In genomic region chr18:70332694-70333093, GRCh38 we compare ENCODE assay signal across 20 cellular contexts. TPM values are rescaled to one million over a fixed set of nuclear protein-coding genes. Genes with fewer than 3 reads are reported as not detected.
DNase-seq lines count a peak whose midpoint lies in the region; ATAC-seq, FAIRE-seq and TF ChIP-seq lines count a peak whose summit lies in the region.
"Had no signal": no experiment of that assay in that cellular context is flagged by ENCODE, and none has a peak within 500 bp of the region (broad histone marks: within the 10 kb centered on the region; RNA-seq: fewer than 3 reads in every experiment).

No MANE protein-coding gene starts in this region.

- CTCF ChIA-PET in A549 (lab: Yijun Ruan, JAX) = interaction anchor here (0.8 to 2.0 kb wide), 4 partner anchors 18 to 137 kb away, joined by 3 to 12 read pairs (median 4); no protein-coding TSS in a partner anchor
- CTCF ChIA-PET in HepG2 (lab: Yijun Ruan, JAX; ENCODE audit: low intra/inter-chr PET ratio, low total read pairs) = no interaction called here
- CTCF ChIA-PET in activated CD4-positive, alpha-beta T cell treated with anti-CD3 and anti-CD28 coated beads for 36 hours (lab: Charles Lee) = no interaction called here

- no peak overlapping the region for H3K4me3 Mint-ChIP-seq in T-helper 17 cell
- H3K4me3 Mint-ChIP-seq in activated CD4-positive, alpha-beta T cell treated with anti-CD3 and anti-CD28 coated beads for 36 hours = no peak overlapping the region
- H3K4me3 Mint-ChIP-seq: CD4-positive, alpha-beta memory T cell had no signal

- H3K9me3 ChIP-seq in A549 (peaks cover 31% of the 10 kb centered on the region), HepG2 (ENCODE audit: low read length) (no peaks in the 10 kb centered on the region), T-helper 17 cell (ENCODE audit: control insufficient read depth, low read length, poor library complexity, severe bottlenecking) (peaks cover 3% of the 10 kb centered on the region)
- H3K9me3 ChIP-seq: thyroid gland had no signal

- TF ChIP-seq CTCF in A549 (IDR thresholded peaks at IDR 0.05) = no peak
- no peak for TF ChIP-seq CTCF in epithelial cell of esophagus (IDR thresholded peaks at IDR 0.05; ENCODE audit: insufficient read depth, low read depth, low read length, missing control alignments)
- no peak for TF ChIP-seq CTCF in HepG2 (CRISPR knock-in tag; IDR thresholded peaks at IDR 0.05)

- TF ChIP-seq RAD21 in A549 (conservative IDR thresholded peaks at IDR 0.05 in 1 of 2, IDR thresholded peaks at IDR 0.05 in 1 of 2) = no peak
- no peak for TF ChIP-seq RAD21 in HepG2 (CRISPR knock-in tag; IDR thresholded peaks at IDR 0.05)

- peaks cover 11% of the 10 kb centered on the region for H3K27me3 Mint-ChIP-seq in T-helper 17 cell
- H3K27me3 Mint-ChIP-seq in activated CD4-positive, alpha-beta T cell treated with anti-CD3 and anti-CD28 coated beads for 36 hours = no peaks in the 10 kb centered on the region
- H3K27me3 Mint-ChIP-seq: CD4-positive, alpha-beta memory T cell had no signal

- WGBS in A549 (ENCODE audit: missing lambda C conversion rate) = 50% methylated on average over 1 of the region's 1 CpG
- 20% methylated on average over 1 of the region's 1 CpG for WGBS in HepG2 (ENCODE audit: low lambda C conversion rate)

- intact Hi-C loops in HepG2 (cut with micrococcal nuclease; ENCODE audit: unreplicated experiment) = loop anchor here (1.0 to 5.0 kb wide), 3 partner anchors 40 to 49 kb away; no protein-coding TSS in a partner anchor
- intact Hi-C loops in activated CD4-positive, alpha-beta T cell treated with anti-CD3 and anti-CD28 coated beads for 36 hours (cut with DNase I, micrococcal nuclease) = no loop called here

- peak; percentile 37 to 45; a peak in 4 of 6 replicates for ATAC-seq in A549
- ATAC-seq in HepG2 = peak; percentile 5; the same call in 1 of the 3 replicates
- ATAC-seq in T-helper 17 cell = no peak
- no peak for ATAC-seq in activated CD4-positive, alpha-beta T cell treated with anti-CD3 and anti-CD28 coated beads for 36 hours
- ATAC-seq: activated CD4-positive, CD25-positive, alpha-beta regulatory T cell treated with anti-CD3 and anti-CD28 coated beads, Interleukin-2, amount 50 U/mL, for 24 hours; GM12878; left cardiac atrium; Right ventricle myocardium inferior had no signal

- peaks cover 23% of the 10 kb centered on the region for H3K79me2 ChIP-seq in HepG2 (ENCODE audit: insufficient read depth, low read length)

- H3K4me2 ChIP-seq in A549 (peak overlapping the region; percentile 34), HepG2 (ENCODE audit: low read depth, low read length) (peak overlapping the region; percentile 81; the same call in 1 of the 2 replicates)
- H3K4me2 ChIP-seq: KMS-11 had no signal

- H3K27ac Mint-ChIP-seq in T-helper 17 cell = no peak overlapping the region
- no peak overlapping the region for H3K27ac Mint-ChIP-seq in activated CD4-positive, alpha-beta T cell treated with anti-CD3 and anti-CD28 coated beads for 36 hours
- H3K27ac Mint-ChIP-seq: CD4-positive, alpha-beta memory T cell had no signal

- no peak overlapping the region for H2AFZ ChIP-seq in HepG2 (ENCODE audit: low read length)

- H3K4me1 ChIP-seq in A549 (peaks cover 82% of the 10 kb centered on the region), HepG2 (ENCODE audit: insufficient read depth, low read length) (peaks cover 87% of the 10 kb centered on the region)

- H4K20me1 ChIP-seq in HepG2 (ENCODE audit: insufficient read depth, low read length) = no peaks in the 10 kb centered on the region

- TF ChIP-seq POLR2A in A549 (IDR thresholded peaks at IDR 0.05; ENCODE audit: low read length) = no peak
- TF ChIP-seq POLR2A in HepG2 (IDR thresholded peaks at IDR 0.05; ENCODE audit: insufficient read depth in 1 of 2, low read depth in 2 of 2, low read length in 2 of 2) = no peak

- in situ Hi-C loops in HepG2 (cut with HindIII; ENCODE audit: extremely low pct_ligation_motif_present, low pct_unique_long_range_greater_than_20kb) = loop anchor here (10.0 kb wide), 1 partner anchor 102 kb away; no protein-coding TSS in a partner anchor

- H3K4me1 Mint-ChIP-seq in T-helper 17 cell = peaks cover 4% of the 10 kb centered on the region
- H3K4me1 Mint-ChIP-seq in activated CD4-positive, alpha-beta T cell treated with anti-CD3 and anti-CD28 coated beads for 36 hours = peaks cover 2% of the 10 kb centered on the region

- H3K4me3 ChIP-seq in A549 = no peak overlapping the region
- no peak overlapping the region for H3K4me3 ChIP-seq in epithelial cell of esophagus (ENCODE audit: low read length)
- H3K4me3 ChIP-seq in HepG2 (replicated peaks in 1 of 3; ENCODE audit: insufficient read depth in 1 of 3, low read depth in 2 of 3, low read length in 3 of 3) = no peak overlapping the region
- H3K4me3 ChIP-seq: GM12878, thyroid gland had no signal

- H3K9ac ChIP-seq in HepG2 (ENCODE audit: insufficient read depth, low read depth, low read length) = peak overlapping the region; percentile 91
- H3K9ac ChIP-seq: KMS-11 had no signal

- H3K36me3 ChIP-seq in HepG2 (replicated peaks in 1 of 2; ENCODE audit: control insufficient read depth in 1 of 2, insufficient read depth in 2 of 2, low read length in 2 of 2) = peaks cover 0 to 1% of the 10 kb centered on the region in 2 experiments; a peak in 2 of 5 replicates
- H3K36me3 ChIP-seq: thyroid gland had no signal

- no peak for DNase-seq in A549 (ENCODE audit: low read depth in 1 of 2, low spot score in 1 of 2)
- peak; percentile 34 for DNase-seq in M059J (ENCODE audit: low read depth)
- peak; percentile 77 for DNase-seq in epithelial cell of esophagus (ENCODE audit: low read depth)
- DNase-seq in HepG2 (ENCODE audit: low spot score) = peak; percentile 58
- no peak for DNase-seq in activated naive CD4-positive, alpha-beta T cell (lab: John Stamatoyannopoulos, UW)
- no peak for DNase-seq in T-helper 17 cell
- no peak for DNase-seq in SIG-M5 (lab: John Stamatoyannopoulos, UW)
- no peak for DNase-seq in activated CD4-positive, alpha-beta T cell treated with anti-CD3 and anti-CD28 coated beads for 36 hours
- DNase-seq: activated effector memory CD4-positive, alpha-beta T cell treated with anti-CD3 and anti-CD28 coated beads, Interleukin-2, amount 50 U/mL, for 16 hours; CD4-positive, alpha-beta memory T cell; dermis blood vessel endothelial cell; left cardiac atrium; NCI-H1417 treated with DMSO at 0.1 percent for 48 hours; NK-92 treated with Interleukin-12 subunit alpha and Interleukin-12 subunit beta, amount 100 ng/mL, for 24 hours; thyroid gland had no signal

- peaks cover 2% of the 10 kb centered on the region for H3K36me3 Mint-ChIP-seq in T-helper 17 cell (ENCODE audit: low read depth)
- no peaks in the 10 kb centered on the region for H3K36me3 Mint-ChIP-seq in activated CD4-positive, alpha-beta T cell treated with anti-CD3 and anti-CD28 coated beads for 36 hours (ENCODE audit: low read depth)
- H3K36me3 Mint-ChIP-seq: CD4-positive, alpha-beta memory T cell had no signal

- no TSS peak for BruUV-seq in HepG2 (replicated peaks; lab: Mats Ljungman, UMichigan)

- no peak for FAIRE-seq in A549 (lab: Jason Lieb, UNC)
- FAIRE-seq in HepG2 (lab: Jason Lieb, UNC) = no peak
- FAIRE-seq: GM12878, H1 had no signal

- TF ChIP-seq EP300 in A549 (IDR thresholded peaks at IDR 0.05) (no peak), HepG2 (IDR thresholded peaks at IDR 0.05; ENCODE audit: low read depth in 2 of 2, low read length in 2 of 2) (peak in 1 of 2 experiments; percentile 49; a peak in 2 of 4 replicates), HepG2 (CRISPR knock-in tag; IDR thresholded peaks at IDR 0.05; ENCODE audit: borderline replicate concordance) (no peak)

- H3K27ac ChIP-seq in A549 (peak overlapping the region; percentile 88 to 93), HepG2 (ENCODE audit: extremely low read length, insufficient read depth, low read length) (peak overlapping the region; percentile 97)
- H3K27ac ChIP-seq: KMS-11, thyroid gland had no signal

- peaks cover 5% of the 10 kb centered on the region for H3K9me3 Mint-ChIP-seq in activated CD4-positive, alpha-beta T cell treated with anti-CD3 and anti-CD28 coated beads for 36 hours (ENCODE audit: low read depth)

- H3K27me3 ChIP-seq in HepG2 (ENCODE audit: control insufficient read depth in 1 of 2, insufficient read depth in 2 of 2, low read length in 2 of 2) = no peaks in the 10 kb centered on the region
- H3K27me3 ChIP-seq: thyroid gland had no signal

- POLR2A ChIA-PET in A549 (lab: Yijun Ruan, JAX) = interaction anchor here (1.1 to 1.7 kb wide), 2 partner anchors 8 to 52 kb away, joined by 3 to 8 read pairs; no protein-coding TSS in a partner anchor
- POLR2A ChIA-PET in HepG2 (lab: Yijun Ruan, JAX) = interaction anchor here (1.0 to 5.1 kb wide), 5 partner anchors 19 to 100 kb away, joined by 3 to 110 read pairs (median 27); no protein-coding TSS in a partner anchor
- POLR2A ChIA-PET in activated CD4-positive, alpha-beta T cell treated with anti-CD3 and anti-CD28 coated beads for 36 hours (lab: Charles Lee) = no interaction called here

RNA-seq across cellular contexts. Expression of gene SOCS6, which starts 43.8 kb away (rescaled TPM):
- polyA plus RNA-seq in A549 (2011; rRNA removed) = 72.1 and 88.2 TPM in 2 replicates
- polyA plus RNA-seq in A549 (2012; cell fraction: cytosol; rRNA removed) = 26.2 and 34.1 TPM in 2 replicates
- polyA plus RNA-seq in A549 (2012; cell fraction: nucleus; rRNA removed) = 25.7 and 26.8 TPM in 2 replicates
- 29.8 to 36.5 TPM (median 31.2 TPM) in 3 replicates for polyA plus RNA-seq in A549 (2017; fragmentation: RNase III; extraction: RNeasy Plus Mini Kit Qiagen cat#74134 plus additional on column Dnase treatment)
- polyA minus RNA-seq in A549 (2011; rRNA and poly(A)+ RNA removed) = 137 and 146 TPM in 2 replicates
- 20.4 and 28.8 TPM in 2 replicates for total RNA-seq in M059J (2014; rRNA removed; shearing (Covaris generic))
- total RNA-seq in HepG2 (2016; rRNA removed; fragmentation: Illumina TruSeq; extraction: Trizol) = 38.3 and 49.0 TPM in 2 replicates
- 5.6 and 6.6 TPM in 2 replicates for total RNA-seq in HepG2 (2016; cell fraction: cytosol; rRNA removed; fragmentation: Illumina TruSeq; extraction: Trizol; ENCODE audit: low read depth)
- total RNA-seq in HepG2 (2016; cell fraction: insoluble cytoplasmic fraction; rRNA removed; fragmentation: Illumina TruSeq; extraction: Trizol) = 37.6 and 47.6 TPM in 2 replicates
- 27.3 and 28.4 TPM in 2 replicates for total RNA-seq in HepG2 (2016; cell fraction: membrane; rRNA removed; fragmentation: Illumina TruSeq; extraction: Trizol)
- total RNA-seq in HepG2 (2016; cell fraction: nucleus; rRNA removed; fragmentation: Illumina TruSeq; extraction: Trizol) = 30.4 and 31.8 TPM in 2 replicates
- 16.4 and 18.6 TPM in 2 replicates for polyA plus RNA-seq in HepG2 (2011; rRNA removed)
- polyA plus RNA-seq in HepG2 (2011; cell fraction: cytosol; rRNA removed) = 12.9 and 16.3 TPM in 2 replicates
- polyA plus RNA-seq in HepG2 (2011; cell fraction: nucleus; rRNA removed) = 11.7 and 13.4 TPM in 2 replicates
- polyA plus RNA-seq in HepG2 (2012) = 16.0 and 19.4 TPM in 2 replicates
- polyA plus RNA-seq in HepG2 (2016; cell fraction: cytosol; fragmentation: Illumina TruSeq; extraction: Trizol; ENCODE audit: low read depth) = 3.9 and 4.2 TPM in 2 replicates
- 29.0 and 32.7 TPM in 2 replicates for polyA plus RNA-seq in HepG2 (2016; cell fraction: insoluble cytoplasmic fraction; fragmentation: Illumina TruSeq; extraction: Trizol; ENCODE audit: low read depth)
- polyA plus RNA-seq in HepG2 (2016; cell fraction: membrane; fragmentation: Illumina TruSeq; extraction: Trizol; ENCODE audit: low read depth) = 13.0 and 13.4 TPM in 2 replicates
- 29.4 and 30.4 TPM in 2 replicates for polyA plus RNA-seq in HepG2 (2016; cell fraction: nucleus; fragmentation: Illumina TruSeq; extraction: Trizol; ENCODE audit: insufficient read depth, low read depth)
- 25.5 and 66.8 TPM in 2 replicates for polyA minus RNA-seq in HepG2 (2011; rRNA and poly(A)+ RNA removed; ENCODE audit: low replicate concordance)
- 23.0 and 28.6 TPM in 2 replicates for polyA minus RNA-seq in HepG2 (2011; cell fraction: cytosol; rRNA and poly(A)+ RNA removed)
- 53.8 and 56.2 TPM in 2 replicates for polyA minus RNA-seq in HepG2 (2011; cell fraction: nucleus; rRNA and poly(A)+ RNA removed)
- total RNA-seq in T-helper 17 cell = 1 to 10 TPM in 1 of 2 donors, under 1 TPM in 1; 0.87 to 2.9 TPM
- total RNA-seq in activated CD4-positive, alpha-beta T cell treated with anti-CD3 and anti-CD28 coated beads for 36 hours = 1 to 10 TPM; 1.7 to 2.1 TPM

Comparison
In these comparisons a context has a peak if more than half of its experiments do, and no peak if none do; other contexts are left out.
1. ATAC-seq: peak in A549 (2 of 2) and HepG2 (single experiment); none in T-helper 17 cell (single experiment) and activated CD4-positive, alpha-beta T cell treated with anti-CD3 and anti-CD28 coated beads for 36 hours (single experiment).
2. DNase-seq: peak in M059J (single experiment), epithelial cell of esophagus (single experiment) and HepG2 (single experiment); none in A549 (0 of 2), activated naive CD4-positive, alpha-beta T cell (0 of 4), T-helper 17 cell (0 of 3), SIG-M5 (single experiment) and activated CD4-positive, alpha-beta T cell treated with anti-CD3 and anti-CD28 coated beads for 36 hours (single experiment).
3. Of the 38 proteins assayed by ChIP-seq in both HepG2 and A549: peak only in HepG2: none; only in A549: none; in both: CEBPB; in neither: 36; mixed calls (peak in some experiments, not most) for 1.